Comparison of ENCODE assay signal across 8 cellular contexts in the genomic region with DNA sequence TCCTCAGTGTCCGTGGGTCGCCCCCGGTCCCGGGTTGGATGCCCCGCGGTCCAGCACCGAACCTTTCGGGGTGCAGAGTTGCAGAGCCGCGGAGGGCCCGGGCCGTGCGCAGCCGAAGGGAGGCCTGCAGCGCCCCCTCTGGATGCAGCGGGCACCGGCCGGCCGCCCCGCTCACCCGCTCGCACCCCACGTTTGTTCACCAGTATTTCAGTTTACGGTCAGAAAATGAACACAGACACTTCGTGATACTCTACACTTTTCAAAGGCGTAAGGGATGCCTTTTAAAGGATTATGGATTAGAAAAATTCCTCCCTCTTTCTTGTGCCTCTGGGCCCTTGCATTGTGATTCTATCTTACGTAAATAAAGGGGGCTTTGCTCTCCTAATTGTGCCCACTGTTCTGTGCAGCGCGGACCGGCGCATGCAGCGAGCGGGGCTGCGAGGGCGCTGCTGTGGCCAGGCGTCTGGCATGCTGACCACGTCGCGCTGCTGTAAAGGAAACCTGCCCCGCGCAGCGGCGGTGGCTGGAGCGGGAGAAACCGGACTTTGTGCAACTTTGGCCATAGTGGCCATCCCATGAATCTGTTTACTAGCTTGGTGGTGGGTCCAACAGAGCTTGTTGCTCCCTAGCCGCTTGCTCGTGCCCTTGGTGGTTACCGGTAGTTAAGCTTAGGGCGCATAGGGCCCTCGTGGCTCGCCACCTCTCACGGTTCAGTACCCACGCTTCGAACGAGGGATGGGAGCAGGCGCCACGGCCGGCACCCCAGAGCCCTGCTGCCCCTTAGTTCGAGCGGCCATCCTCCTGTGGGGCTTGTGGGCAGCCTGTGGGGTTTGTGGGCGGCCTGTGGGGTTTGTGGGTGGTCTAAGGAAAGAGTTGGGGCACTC. TPM values are rescaled to one million over a fixed set of nuclear protein-coding genes. Genes with fewer than 3 reads are reported as not detected.
DNase-seq lines count a peak whose midpoint lies in the region; ATAC-seq, FAIRE-seq and TF ChIP-seq lines count a peak whose summit lies in the region.

No MANE protein-coding gene starts in this region.

- H2AFZ ChIP-seq in ACC112 (ENCODE audit: low read length, unreplicated experiment) (peak overlapping the region; percentile 47), GM23338 (peak overlapping the region; percentile 83; the same call in 1 of the 2 replicates)

- WGBS in pancreas, 2 donors = 54 to 58% methylated on average over 61 of the region's 61 CpGs

- peak; percentile 78 for DNase-seq in GM23338 (ENCODE audit: low spot score)
- DNase-seq in activated naive CD4-positive, alpha-beta T cell treated with anti-CD3 and anti-CD28 coated beads for 36 hours = peak; percentile 43
- peak; percentile 75 for DNase-seq in glutamatergic neuron
- peak in 5 of 6 donors; percentile 18 to 81 (median 47) for DNase-seq in pancreas
- no peak for DNase-seq in NCI-H1694 (lab: John Stamatoyannopoulos, UW)

- CTCF ChIA-PET in activated naive CD4-positive, alpha-beta T cell treated with anti-CD3 and anti-CD28 coated beads for 36 hours (lab: Charles Lee) = interaction anchor here (0.7 to 1.1 kb wide), 2 partner anchors 175 to 249 kb away, joined by 3 read pairs; no protein-coding TSS in a partner anchor

- no peak overlapping the region for H3K27ac ChIP-seq in ACC112 (ENCODE audit: low read depth, low read length)
- H3K27ac ChIP-seq in GM23338 (ENCODE audit: low read depth) = no peak overlapping the region; the same call in 1 of the 2 replicates
- H3K27ac ChIP-seq in pancreas = peak overlapping the region in 2 of 4 donors; percentile 15 to 37

- H3K27me3 ChIP-seq in ACC112 (ENCODE audit: insufficient read depth, low read length) (no peaks in the 10 kb centered on the region), GM23338 (ENCODE audit: insufficient read depth) (peaks cover 10% of the 10 kb centered on the region), pancreas (no peaks in the 10 kb centered on the region)

- H3K27me3 Mint-ChIP-seq in GM23338 (ENCODE audit: insufficient read depth, low read depth, poor library complexity) (peaks cover 16% of the 10 kb centered on the region), glutamatergic neuron (ENCODE audit: unreplicated experiment) (peaks cover 4% of the 10 kb centered on the region)
- peaks cover 34% of the 10 kb centered on the region for H3K27me3 Mint-ChIP-seq in activated naive CD4-positive, alpha-beta T cell treated with anti-CD3 and anti-CD28 coated beads for 36 hours (ENCODE audit: low read depth)

- peak overlapping the region; percentile 80 for H3K4me2 ChIP-seq in GM23338

- H3K36me3 Mint-ChIP-seq in GM23338 (ENCODE audit: low read depth) (peaks cover 45% of the 10 kb centered on the region), glutamatergic neuron (ENCODE audit: unreplicated experiment) (peaks cover 10% of the 10 kb centered on the region)
- no peaks in the 10 kb centered on the region for H3K36me3 Mint-ChIP-seq in activated naive CD4-positive, alpha-beta T cell treated with anti-CD3 and anti-CD28 coated beads for 36 hours (ENCODE audit: low read depth)

- peaks cover 3% of the 10 kb centered on the region; the same call in 1 of the 2 replicates for H3F3A ChIP-seq in GM23338 (replicated peaks; ENCODE audit: low read depth)

- H3K36me3 ChIP-seq in ACC112 (ENCODE audit: insufficient read depth, low read length) = no peaks in the 10 kb centered on the region
- H3K36me3 ChIP-seq in GM23338 (ENCODE audit: insufficient read depth) = peaks cover 6% of the 10 kb centered on the region; the same call in 1 of the 2 replicates
- H3K36me3 ChIP-seq in pancreas = no peaks in the 10 kb centered on the region

- H3K4me3 Mint-ChIP-seq in GM23338 = peak overlapping the region; percentile 81
- H3K4me3 Mint-ChIP-seq in activated naive CD4-positive, alpha-beta T cell treated with anti-CD3 and anti-CD28 coated beads for 36 hours = peak overlapping the region; percentile 64
- peak overlapping the region; percentile 91 for H3K4me3 Mint-ChIP-seq in glutamatergic neuron (ENCODE audit: unreplicated experiment)

- peaks cover 50% of the 10 kb centered on the region for H3K4me1 Mint-ChIP-seq in GM23338
- H3K4me1 Mint-ChIP-seq in activated naive CD4-positive, alpha-beta T cell treated with anti-CD3 and anti-CD28 coated beads for 36 hours (ENCODE audit: low read depth) = peaks cover 18% of the 10 kb centered on the region
- H3K4me1 Mint-ChIP-seq in glutamatergic neuron (ENCODE audit: low read depth, unreplicated experiment) = peaks cover 20% of the 10 kb centered on the region

- intact Hi-C loops in activated naive CD4-positive, alpha-beta T cell treated with anti-CD3 and anti-CD28 coated beads for 36 hours (cut with micrococcal nuclease) = loop anchor here (1.0 to 10.0 kb wide), 2 partner anchors 204 to 249 kb away; no protein-coding TSS in a partner anchor
- intact Hi-C loops in pancreas (cut with DNase I) = no loop called here

- peak; percentile 69 to 78 for TF ChIP-seq CTCF in GM23338 (conservative IDR thresholded peaks at IDR 0.05; ENCODE audit: low read depth in 2 of 2)
- peak; percentile 84 for TF ChIP-seq CTCF in glutamatergic neuron (IDR thresholded peaks at IDR 0.05; ENCODE audit: partially characterized antibody, unreplicated experiment)
- peak; percentile 28 to 49 (median 38) for TF ChIP-seq CTCF in pancreas (IDR thresholded peaks at IDR 0.05)

- H3K4me1 ChIP-seq in ACC112 (ENCODE audit: control insufficient read depth, insufficient read depth, low read length, unreplicated experiment) (peaks cover 13% of the 10 kb centered on the region), GM23338 (ENCODE audit: insufficient read depth) (peaks cover 42% of the 10 kb centered on the region), pancreas (peaks cover 4 to 41% (median 12%) of the 10 kb centered on the region in 3 donors)

- H3K79me2 ChIP-seq in ACC112 (ENCODE audit: control insufficient read depth, insufficient read depth, low read length, unreplicated experiment) = peaks cover 3% of the 10 kb centered on the region
- H3K79me2 ChIP-seq in GM23338 (replicated peaks; ENCODE audit: insufficient read depth) = peaks cover 87% of the 10 kb centered on the region

- H3K4me3 ChIP-seq in ACC112 (ENCODE audit: low read depth, low read length) (peak overlapping the region; percentile 75), GM23338 (peak overlapping the region; percentile 58), pancreas (peak overlapping the region in 3 of 4 donors; percentile 18 to 48 (median 40))

- H3K9me3 Mint-ChIP-seq in GM23338 (peaks cover 18% of the 10 kb centered on the region), glutamatergic neuron (ENCODE audit: unreplicated experiment) (peaks cover 13% of the 10 kb centered on the region)
- no peaks in the 10 kb centered on the region for H3K9me3 Mint-ChIP-seq in activated naive CD4-positive, alpha-beta T cell treated with anti-CD3 and anti-CD28 coated beads for 36 hours

- peak; percentile 57 for ATAC-seq in GM23338
- ATAC-seq in pancreas = peak; percentile 19 to 49 (median 35)
- no peak for ATAC-seq in GM21367 (IDR thresholded peaks at IDR 0.05; ENCODE audit: unreplicated experiment)
- no peak for ATAC-seq in GM21737 (IDR thresholded peaks at IDR 0.05; ENCODE audit: unreplicated experiment)

- H4K20me1 ChIP-seq in GM23338 (replicated peaks; ENCODE audit: insufficient read depth) = peaks cover 10% of the 10 kb centered on the region

- no peaks in the 10 kb centered on the region for H3K9me3 ChIP-seq in pancreas

- no peaks in the 10 kb centered on the region for H3K9me2 ChIP-seq in GM23338 (ENCODE audit: insufficient read depth)

- H3K27ac Mint-ChIP-seq in GM23338 (peak overlapping the region; percentile 94; the same call in 1 of the 2 replicates), glutamatergic neuron (ENCODE audit: unreplicated experiment) (peak overlapping the region; percentile 85)
- H3K27ac Mint-ChIP-seq in activated naive CD4-positive, alpha-beta T cell treated with anti-CD3 and anti-CD28 coated beads for 36 hours = no peak overlapping the region

- no peak for FAIRE-seq in pancreas (lab: Jason Lieb, UNC)

TF ChIP-seq in GM23338, 12 proteins besides CTCF, POLR2A, EP300 and RAD21:
- TF ChIP-seq ZNF114 (CRISPR knock-in tag; IDR thresholded peaks at IDR 0.05) = no peak

RNA-seq across cellular contexts. Expression of a gene that starts 0.8 kb away (rescaled TPM):
- total RNA-seq in GM23338 (2014; rRNA removed; shearing (Covaris generic)) = 229 and 230 TPM in 2 replicates
- polyA plus RNA-seq in GM23338 (2016; fragmentation: Nextera tagmentation; extraction: Ambion mirVana) (161 and 167 TPM in 2 replicates), pancreas (10 to 100 TPM; 17.0 to 21.2 TPM)
- 1 to 10 TPM; 1.4 to 1.6 TPM for total RNA-seq in activated naive CD4-positive, alpha-beta T cell treated with anti-CD3 and anti-CD28 coated beads for 36 hours
- total RNA-seq in glutamatergic neuron (ENCODE audit: unreplicated experiment) (186 TPM), pancreas (10 to 100 TPM; 23.5 to 56.4 (median 33.0) TPM)

RNA-seq across cellular contexts. Expression of a gene that starts 50.3 kb away (rescaled TPM):
- 11.5 and 17.4 TPM in 2 replicates for total RNA-seq in GM23338 (2014; rRNA removed; shearing (Covaris generic))
- polyA plus RNA-seq in GM23338 (2016; fragmentation: Nextera tagmentation; extraction: Ambion mirVana) (25.0 and 26.2 TPM in 2 replicates), pancreas (1 to 10 TPM; 1.8 to 4.9 TPM)
- total RNA-seq in activated naive CD4-positive, alpha-beta T cell treated with anti-CD3 and anti-CD28 coated beads for 36 hours = 10 to 100 TPM; 16.0 to 18.2 TPM
- total RNA-seq in glutamatergic neuron (ENCODE audit: unreplicated experiment) (34.7 TPM), pancreas (10 to 100 TPM in 1 of 6 donors, 1 to 10 TPM in 5; 3.5 to 10.3 (median 4.5) TPM)

Comparison
In these comparisons a context has a peak if more than half of its experiments do, and no peak if none do; other contexts are left out.
1. ATAC-seq: peak in GM23338 (single experiment) and pancreas (4 of 4); none in GM21367 (single experiment) and GM21737 (single experiment).
2. RNA of a gene that starts 0.8 kb away (total RNA-seq): 229 to 230 TPM in GM23338, 186 TPM in glutamatergic neuron (single experiment) and 23.5 to 56.4 TPM in pancreas; 1.4 to 1.6 TPM in activated naive CD4-positive, alpha-beta T cell treated with anti-CD3 and anti-CD28 coated beads for 36 hours; every median in the first group is over 4 times any median in the second.
3. Peak in every context shown above with its lines, with median percentiles within 50 percentile points of each other: H3K4me3 ChIP-seq, H3K4me3 Mint-ChIP-seq and CTCF ChIP-seq.